Comparison of ENCODE assay signal across 16 cellular contexts in genomic region chr6:22251331-22251730, GRCh38. TPM values are rescaled to one million over a fixed set of nuclear protein-coding genes. Genes with fewer than 3 reads are reported as not detected.
A peak's percentile ranks its signal among the peaks of the same experiment; 100 is the strongest.
DNase-seq lines count a peak whose midpoint lies in the region; ATAC-seq and TF ChIP-seq lines count a peak whose summit lies in the region.
"Had no signal": no experiment of that assay in that cellular context is flagged by ENCODE, and none has a peak within 500 bp of the region (broad histone marks: within the 10 kb centered on the region; RNA-seq: fewer than 3 reads in every experiment).

No MANE protein-coding gene starts in this region.

- in situ Hi-C loops in IMR-90 (cut with MboI; ENCODE audit: low sequenced_read_pairs): no loop called here

- H3K4me2 ChIP-seq in IMR-90 (ENCODE audit: low read depth, low read length) (no peak overlapping the region; the same call in 1 of the 2 replicates), mesenchymal stem cell (ENCODE audit: low read length, poor library complexity, severe bottlenecking) (no peak overlapping the region)

- no peaks in the 10 kb centered on the region for H3K9me3 ChIP-seq in IMR-90 (ENCODE audit: control insufficient read depth, insufficient read depth, low read length)
- no peaks in the 10 kb centered on the region for H3K9me3 ChIP-seq in mesenchymal stem cell (ENCODE audit: control insufficient read depth, low read length)
- H3K9me3 ChIP-seq in esophagus squamous epithelium: no peaks in the 10 kb centered on the region
- H3K9me3 ChIP-seq: Peyer's patch, vagina had no signal

- peaks cover 62% of the 10 kb centered on the region for H3K4me1 Mint-ChIP-seq in chondrocyte (ENCODE audit: low read depth)
- no peaks in the 10 kb centered on the region for H3K4me1 Mint-ChIP-seq in activated T-helper 17 cell treated with anti-CD3 and anti-CD28 coated beads, Interleukin-2, amount 50 U/mL, for 72 hours
- H3K4me1 Mint-ChIP-seq: naive B cell had no signal

- H4K8ac ChIP-seq in IMR-90 (ENCODE audit: low read depth in 2 of 2, low read length in 2 of 2): peak overlapping the region; percentile 36; a peak in 2 of 4 replicates
- no peak overlapping the region for H4K8ac ChIP-seq in mesenchymal stem cell (ENCODE audit: low read length)

- H3K14ac ChIP-seq in IMR-90 (replicated peaks; ENCODE audit: low read depth, low read length): no peak overlapping the region
- H3K14ac ChIP-seq in mesenchymal stem cell (ENCODE audit: low read length in 2 of 2): no peak overlapping the region

- WGBS in IMR-90 (ENCODE audit: extremely low coverage in 2 of 2, insufficient read length in 1 of 2), 2 experiments: no CpG with 5 or more reads among the region's 1 CpG
- 50% methylated on average over 1 of the region's 1 CpG for WGBS in mesenchymal stem cell
- WGBS in esophagus squamous epithelium, 2 donors: 30 to 54% methylated on average over 1 of the region's 1 CpG

- H2BK12ac ChIP-seq in mesenchymal stem cell (ENCODE audit: low read length in 2 of 2): no peak overlapping the region

- H3K4me3 Mint-ChIP-seq in chondrocyte (ENCODE audit: unreplicated experiment): no peak overlapping the region
- H3K4me3 Mint-ChIP-seq in activated T-helper 17 cell treated with anti-CD3 and anti-CD28 coated beads, Interleukin-2, amount 50 U/mL, for 72 hours: no peak overlapping the region
- H3K4me3 Mint-ChIP-seq: activated naive CD8-positive, alpha-beta T cell; naive B cell had no signal

- H2BK15ac ChIP-seq in IMR-90 (ENCODE audit: low read depth, low read length) (0 out of 3 replicates have a peak overlapping the region, but pooled peaks have one; percentile 15), mesenchymal stem cell (ENCODE audit: low read depth, poor library complexity, severe bottlenecking) (no peak overlapping the region)

- peak overlapping the region; percentile 75 for H2BK120ac ChIP-seq in IMR-90 (ENCODE audit: low read depth, low read length)
- no peak overlapping the region for H2BK120ac ChIP-seq in mesenchymal stem cell (ENCODE audit: low read depth, low read length)

- H3K27ac ChIP-seq in IMR-90 (ENCODE audit: insufficient read depth, low read length) (no peak overlapping the region), mesenchymal stem cell (ENCODE audit: low read length, poor library complexity, severe bottlenecking) (peak overlapping the region; percentile 85), esophagus squamous epithelium (no peak overlapping the region)
- H3K27ac ChIP-seq: C4-2B, Peyer's patch, vagina had no signal

- no peaks in the 10 kb centered on the region for H3K27me3 Mint-ChIP-seq in chondrocyte (ENCODE audit: low read depth)
- no peaks in the 10 kb centered on the region for H3K27me3 Mint-ChIP-seq in activated T-helper 17 cell treated with anti-CD3 and anti-CD28 coated beads, Interleukin-2, amount 50 U/mL, for 72 hours
- H3K27me3 Mint-ChIP-seq: activated naive CD8-positive, alpha-beta T cell had no signal

- CTCF ChIA-PET in IMR-90 (lab: Yijun Ruan, JAX): no interaction called here

- TF ChIP-seq RAD21 in IMR-90 (IDR thresholded peaks at IDR 0.05; ENCODE audit: low read length): no peak

- DNase-seq in AG10803 (ENCODE audit: low read depth) (peak; percentile 56), IMR-90 (peak; percentile 75), chondrocyte (ENCODE audit: low spot score) (no peak), mesenchymal stem cell (peak; percentile 14), NCI-H128 (lab: John Stamatoyannopoulos, UW; ENCODE audit: unreplicated experiment) (no peak), NCI-H2171 treated with DMSO at 0.1 percent for 48 hours (lab: John Stamatoyannopoulos, UW) (no peak), esophagus squamous epithelium (lab: John Stamatoyannopoulos, UW) (no peak)
- DNase-seq: effector CD4-positive, alpha-beta T cell; naive B cell; Peyer's patch; stimulated activated CD4-positive, alpha-beta T cell treated with anti-CD3 and anti-CD28 coated beads, Interleukin-15, amount 100 ng/mL, for 24 hours had no signal

- no peak overlapping the region for H2AK9ac ChIP-seq in IMR-90 (replicated peaks; ENCODE audit: low read depth, low read length, poor library complexity)

- H4K91ac ChIP-seq in IMR-90 (ENCODE audit: insufficient read depth, low read depth, low read length): 0 out of 2 replicates have a peak overlapping the region, but pooled peaks have one; percentile 12
- H4K91ac ChIP-seq in mesenchymal stem cell (ENCODE audit: low read length): no peak overlapping the region

- TF ChIP-seq POLR2A in IMR-90 (IDR thresholded peaks at IDR 0.05; ENCODE audit: low read depth, low read length) (no peak), esophagus squamous epithelium (IDR thresholded peaks at IDR 0.05) (no peak)

- peaks cover 2% of the 10 kb centered on the region for H3K9me3 Mint-ChIP-seq in chondrocyte (ENCODE audit: low read depth)
- peaks cover 9% of the 10 kb centered on the region for H3K9me3 Mint-ChIP-seq in activated T-helper 17 cell treated with anti-CD3 and anti-CD28 coated beads, Interleukin-2, amount 50 U/mL, for 72 hours
- H3K9me3 Mint-ChIP-seq: naive B cell had no signal

- H3K4ac ChIP-seq in IMR-90 (ENCODE audit: low read depth, low read length) (peak overlapping the region; percentile 41; the same call in 1 of the 2 replicates), mesenchymal stem cell (ENCODE audit: low read depth in 1 of 2, low read length in 2 of 2) (no peak overlapping the region)

- intact Hi-C loops in IMR-90 (cut with micrococcal nuclease): no loop called here
- intact Hi-C loops in esophagus squamous epithelium (cut with DNase I): no loop called here

- dilution Hi-C loops in IMR-90 (cut with HindIII; ENCODE audit: low sequenced_read_pairs, unreplicated experiment): no loop called here

- no peaks in the 10 kb centered on the region for H4K20me1 ChIP-seq in IMR-90 (ENCODE audit: insufficient read depth, low read length)

- peak overlapping the region; percentile 84; the same call in 1 of the 2 replicates for H2BK20ac ChIP-seq in IMR-90 (ENCODE audit: low read depth, low read length)

- H3K9ac ChIP-seq in IMR-90 (ENCODE audit: low read depth, low read length) (no peak overlapping the region), mesenchymal stem cell (ENCODE audit: low read length) (no peak overlapping the region)

- TF ChIP-seq CTCF in AG10803 (conservative IDR thresholded peaks at IDR 0.05; ENCODE audit: low read length) (no peak), IMR-90 (conservative IDR thresholded peaks at IDR 0.05; ENCODE audit: low read depth, low read length) (no peak), chondrocyte (IDR thresholded peaks at IDR 0.05) (no peak), esophagus squamous epithelium (IDR thresholded peaks at IDR 0.05) (no peak)

- 0 out of 2 replicates have a peak, but pooled peaks cover 3% of the 10 kb centered on the region for H3K9me1 ChIP-seq in IMR-90 (ENCODE audit: insufficient read depth, low read length)

- H3K4me1 ChIP-seq in IMR-90 (ENCODE audit: control insufficient read depth, insufficient read depth, low read length) (peaks cover 11% of the 10 kb centered on the region), mesenchymal stem cell (ENCODE audit: control insufficient read depth, insufficient read depth, low read depth, low read length) (no peaks in the 10 kb centered on the region), esophagus squamous epithelium (no peaks in the 10 kb centered on the region)
- H3K4me1 ChIP-seq: Peyer's patch had no signal

- no peak overlapping the region for H4K5ac ChIP-seq in IMR-90 (ENCODE audit: low read depth, low read length)

- POLR2A ChIA-PET in IMR-90 (lab: Charles Lee; ENCODE audit: unreplicated experiment): interaction anchor here (0.7 to 1.2 kb wide), 2 partner anchors 12 to 305 kb away, joined by 3 to 6 read pairs; no protein-coding TSS in a partner anchor

- no peaks in the 10 kb centered on the region for H3K36me3 Mint-ChIP-seq in chondrocyte (ENCODE audit: low read depth)
- no peaks in the 10 kb centered on the region for H3K36me3 Mint-ChIP-seq in activated T-helper 17 cell treated with anti-CD3 and anti-CD28 coated beads, Interleukin-2, amount 50 U/mL, for 72 hours (ENCODE audit: low read depth)
- H3K36me3 Mint-ChIP-seq: activated naive CD8-positive, alpha-beta T cell; naive B cell had no signal

- peak overlapping the region; percentile 93; the same call in 1 of the 2 replicates for H3K18ac ChIP-seq in IMR-90 (ENCODE audit: low read depth, low read length)
- no peak overlapping the region for H3K18ac ChIP-seq in mesenchymal stem cell (ENCODE audit: low read depth in 1 of 2, low read length in 2 of 2)

- no TSS peak for BruUV-seq in IMR-90 (replicated peaks; lab: Mats Ljungman, UMichigan)

- H3K4me3 ChIP-seq in AG10803 (ENCODE audit: low read length): no peak overlapping the region
- no peak overlapping the region for H3K4me3 ChIP-seq in IMR-90 (ENCODE audit: insufficient read depth, low read depth, low read length)
- no peak overlapping the region for H3K4me3 ChIP-seq in mesenchymal stem cell (ENCODE audit: insufficient read depth in 1 of 2, low read depth in 1 of 2, low read length in 2 of 2)
- no peak overlapping the region for H3K4me3 ChIP-seq in esophagus squamous epithelium
- H3K4me3 ChIP-seq: Peyer's patch, vagina had no signal

- H3K27me3 ChIP-seq in IMR-90 (ENCODE audit: control insufficient read depth, insufficient read depth, low read length): no peaks in the 10 kb centered on the region
- H3K27me3 ChIP-seq in mesenchymal stem cell (ENCODE audit: control insufficient read depth in 1 of 2, insufficient read depth in 1 of 2, low read length in 2 of 2): no peaks in the 10 kb centered on the region
- no peaks in the 10 kb centered on the region for H3K27me3 ChIP-seq in esophagus squamous epithelium
- H3K27me3 ChIP-seq: Peyer's patch, vagina had no signal

- H2AFZ ChIP-seq in IMR-90 (replicated peaks; ENCODE audit: low read length, poor library complexity) (no peak overlapping the region), mesenchymal stem cell (ENCODE audit: low read depth, low read length) (no peak overlapping the region)

- H3K23ac ChIP-seq in IMR-90 (ENCODE audit: low read depth, low read length): no peak overlapping the region
- no peak overlapping the region for H3K23ac ChIP-seq in mesenchymal stem cell (ENCODE audit: low read length in 2 of 2)

- peak overlapping the region; percentile 29 for H3K27ac Mint-ChIP-seq in chondrocyte (ENCODE audit: unreplicated experiment)
- no peak overlapping the region for H3K27ac Mint-ChIP-seq in activated T-helper 17 cell treated with anti-CD3 and anti-CD28 coated beads, Interleukin-2, amount 50 U/mL, for 72 hours
- H3K27ac Mint-ChIP-seq: activated naive CD8-positive, alpha-beta T cell had no signal

- H3K79me1 ChIP-seq in IMR-90 (ENCODE audit: low read depth in 1 of 2, low read length in 2 of 2): no peaks in the 10 kb centered on the region
- no peaks in the 10 kb centered on the region for H3K79me1 ChIP-seq in mesenchymal stem cell (replicated peaks; ENCODE audit: low read length, poor library complexity, severe bottlenecking)

- no peak overlapping the region for H3K56ac ChIP-seq in IMR-90 (ENCODE audit: extremely low read depth, insufficient read depth, low read length)

- no peaks in the 10 kb centered on the region; the same call in 1 of the 2 replicates for H3K36me3 ChIP-seq in IMR-90 (ENCODE audit: control insufficient read depth, insufficient read depth, low read length)
- no peaks in the 10 kb centered on the region for H3K36me3 ChIP-seq in mesenchymal stem cell (ENCODE audit: control insufficient read depth in 1 of 2, insufficient read depth in 2 of 2, low read depth in 1 of 2, low read length in 2 of 2)
- H3K36me3 ChIP-seq in esophagus squamous epithelium: no peaks in the 10 kb centered on the region
- H3K36me3 ChIP-seq: Peyer's patch, vagina had no signal

- no peak overlapping the region for H2AK5ac ChIP-seq in IMR-90 (ENCODE audit: low read depth, low read length)
- no peak overlapping the region for H2AK5ac ChIP-seq in mesenchymal stem cell (ENCODE audit: low read length, severe bottlenecking)

- H2BK5ac ChIP-seq in IMR-90 (ENCODE audit: low read depth, low read length, poor library complexity, severe bottlenecking) (peak overlapping the region; percentile 65), mesenchymal stem cell (ENCODE audit: low read depth, low read length, poor library complexity, severe bottlenecking) (peak overlapping the region; percentile 84)

- peak; percentile 50 for ATAC-seq in IMR-90 (ENCODE audit: low read depth)
- no peak for ATAC-seq in activated T-helper 17 cell treated with anti-CD3 and anti-CD28 coated beads, Interleukin-2, amount 50 U/mL, for 72 hours (replicated peaks)

RNA-seq across cellular contexts. Expression of gene PRL, which starts 45.5 kb away (rescaled TPM):
- not detected in 2 replicates for total RNA-seq in IMR-90 (2012; rRNA removed)
- polyA plus RNA-seq in IMR-90 (2012; rRNA removed): not detected in 2 replicates
- polyA plus RNA-seq in IMR-90 (2012; cell fraction: cytosol; rRNA removed): not detected in 2 replicates
- not detected in 2 replicates for polyA plus RNA-seq in IMR-90 (2012; cell fraction: nucleus; rRNA removed; ENCODE audit: low replicate concordance)
- total RNA-seq in chondrocyte: not detected in 3 replicates
- not detected for polyA plus RNA-seq in mesenchymal stem cell (2013, experiment 1 of 2)
- polyA plus RNA-seq in mesenchymal stem cell (2013, experiment 2 of 2): not detected
- total RNA-seq in activated T-helper 17 cell treated with anti-CD3 and anti-CD28 coated beads, Interleukin-2, amount 50 U/mL, for 72 hours: not detected
- total RNA-seq in esophagus squamous epithelium: not detected
- total RNA-seq: activated CD8-positive, alpha-beta memory T cell treated with anti-CD3 and anti-CD28 coated beads for 36 hours; Peyer's patch; vagina had no signal

Comparison
In these comparisons a context has a peak if more than half of its experiments do, and no peak if none do; other contexts are left out.
1. DNase-seq: peak in AG10803 (single experiment), IMR-90 (single experiment) and mesenchymal stem cell (single experiment); none in chondrocyte (single experiment), NCI-H128 (single experiment), NCI-H2171 treated with DMSO at 0.1 percent for 48 hours (single experiment) and esophagus squamous epithelium (single experiment).